ENCODE assay signal across 14 cellular contexts in genomic region chr22:28604961-28605360, GRCh38.
"Had no signal": no experiment of that assay in that cellular context is flagged by ENCODE, and none has a peak within 500 bp of the region (broad histone marks: within the 10 kb centered on the region; RNA-seq: fewer than 3 reads in every experiment).

No MANE protein-coding gene starts in this region.

- DNase-seq: activated CD4-positive, alpha-beta T cell treated with anti-CD3 and anti-CD28 coated beads, Interleukin-2, amount 50 U/mL, for 1 hour; activated naive CD4-positive, alpha-beta T cell treated with anti-CD3 and anti-CD28 coated beads for 36 hours; activated T-cell treated with anti-CD3 and anti-CD28 coated beads for 4 hours; foreskin fibroblast; heart right ventricle; left lung; right cardiac atrium; stimulated activated CD4-positive, alpha-beta T cell treated with anti-CD3 and anti-CD28 coated beads, Interleukin-1b, Interleukin-23, amount 100 ng/mL, for 48 hours; stimulated activated naive CD4-positive, alpha-beta T cell; SW 1271 had no signal

- H3K36me3 ChIP-seq: heart right ventricle, left lung, suprapubic skin had no signal

- H3K27me3 ChIP-seq: heart right ventricle, left lung, suprapubic skin had no signal

- H3K27ac ChIP-seq: heart right ventricle, left lung, suprapubic skin had no signal

- FAIRE-seq: islet of Langerhans had no signal

- ATAC-seq: activated T-helper 17 cell treated with anti-CD3 and anti-CD28 coated beads, Interleukin-2, amount 50 U/mL, for 72 hours; esophagus mucosa; heart right ventricle; left lung; right cardiac atrium had no signal

- H3K4me3 ChIP-seq: heart right ventricle, left lung, suprapubic skin had no signal

- H3K4me1 ChIP-seq: left lung, suprapubic skin had no signal

- H3K9me3 ChIP-seq: heart right ventricle, left lung, suprapubic skin had no signal
